8 cellular contexts compared by ENCODE assay signal in genomic region chr2:10378189-10378588, GRCh38.
DNase-seq lines count a peak whose midpoint lies in the region; ATAC-seq, FAIRE-seq and TF ChIP-seq lines count a peak whose summit lies in the region.

No MANE protein-coding gene starts in this region.

- POLR2A ChIA-PET in HepG2 (lab: Yijun Ruan, JAX) (no interaction called here), PC-9 (lab: Charles Lee; ENCODE audit: unreplicated experiment) (no interaction called here)

- H3K27me3 Mint-ChIP-seq in Calu3 (ENCODE audit: unreplicated experiment) = no peaks in the 10 kb centered on the region

- no peaks in the 10 kb centered on the region for H3K9me3 ChIP-seq in HepG2 (ENCODE audit: low read length)
- no peaks in the 10 kb centered on the region for H3K9me3 ChIP-seq in PC-9 (ENCODE audit: insufficient read depth, low read depth)

- H3K27ac ChIP-seq in HepG2 (ENCODE audit: extremely low read length, insufficient read depth, low read length) = no peak overlapping the region
- H3K27ac ChIP-seq in PC-9 = no peak overlapping the region

- H3K4me3 Mint-ChIP-seq in Calu3 (ENCODE audit: low read depth, unreplicated experiment) = no peak overlapping the region

- intact Hi-C loops in Calu3 (cut with micrococcal nuclease; ENCODE audit: unreplicated experiment) = no loop called here
- intact Hi-C loops in HepG2 (cut with micrococcal nuclease; ENCODE audit: unreplicated experiment) = no loop called here
- intact Hi-C loops in PC-9 (cut with micrococcal nuclease; ENCODE audit: unreplicated experiment) = no loop called here
- intact Hi-C loops in Right ventricle myocardium inferior (cut with DNase I) = no loop called here

- H3K36me3 ChIP-seq in HepG2 (replicated peaks in 1 of 2; ENCODE audit: control insufficient read depth in 1 of 2, insufficient read depth in 2 of 2, low read length in 2 of 2) = peaks cover 0 to 4% of the 10 kb centered on the region in 2 experiments; a peak in 2 of 5 replicates
- no peaks in the 10 kb centered on the region for H3K36me3 ChIP-seq in PC-9 (ENCODE audit: low read depth)

- H3K4me2 ChIP-seq in HepG2 (ENCODE audit: low read depth, low read length) (no peak overlapping the region), PC-9 (no peak overlapping the region)

- BruUV-seq in Calu3 (replicated peaks; lab: Mats Ljungman, UMichigan) = no TSS peak
- BruUV-seq in HepG2 (replicated peaks; lab: Mats Ljungman, UMichigan) = no TSS peak
- no TSS peak for BruUV-seq in PC-9 (replicated peaks; lab: Mats Ljungman, UMichigan)

- H2AFZ ChIP-seq in HepG2 (ENCODE audit: low read length) (no peak overlapping the region), PC-9 (no peak overlapping the region)

- TF ChIP-seq RAD21 in HepG2 (CRISPR knock-in tag; IDR thresholded peaks at IDR 0.05) = no peak

- no peaks in the 10 kb centered on the region for H3K9me2 ChIP-seq in PC-9 (ENCODE audit: insufficient read depth)

- in situ Hi-C loops in HepG2 (cut with HindIII; ENCODE audit: extremely low pct_ligation_motif_present, low pct_unique_long_range_greater_than_20kb) = no loop called here

- no peak overlapping the region for H3K4me3 ChIP-seq in HepG2 (replicated peaks in 1 of 3; ENCODE audit: insufficient read depth in 1 of 3, low read depth in 2 of 3, low read length in 3 of 3)
- no peak overlapping the region for H3K4me3 ChIP-seq in PC-9

- FAIRE-seq in HepG2 (lab: Jason Lieb, UNC) = no peak

- TF ChIP-seq CTCF in Calu3 (IDR thresholded peaks at IDR 0.05; ENCODE audit: unreplicated experiment) (no peak), HepG2 (CRISPR knock-in tag; IDR thresholded peaks at IDR 0.05) (no peak), PC-9 (conservative IDR thresholded peaks at IDR 0.05) (no peak)

- peaks cover 16% of the 10 kb centered on the region for H3K4me1 Mint-ChIP-seq in Calu3 (ENCODE audit: low read depth, unreplicated experiment)

- TF ChIP-seq POLR2A in HepG2 (IDR thresholded peaks at IDR 0.05; ENCODE audit: insufficient read depth in 1 of 2, low read depth in 2 of 2, low read length in 2 of 2) = no peak

- peaks cover 39% of the 10 kb centered on the region; the same call in 1 of the 2 replicates for H3F3A ChIP-seq in PC-9 (ENCODE audit: insufficient read depth, low read depth)

- H3K36me3 Mint-ChIP-seq in Calu3 (ENCODE audit: insufficient read depth, unreplicated experiment) = no peaks in the 10 kb centered on the region

- H3K79me2 ChIP-seq in HepG2 (ENCODE audit: insufficient read depth, low read length) = no peaks in the 10 kb centered on the region
- H3K79me2 ChIP-seq in PC-9 (ENCODE audit: low read depth) = peaks cover 100% of the 10 kb centered on the region

- peaks cover 11% of the 10 kb centered on the region; the same call in 1 of the 2 replicates for H4K20me1 ChIP-seq in HepG2 (ENCODE audit: insufficient read depth, low read length)
- peaks cover 82% of the 10 kb centered on the region for H4K20me1 ChIP-seq in PC-9 (ENCODE audit: insufficient read depth)

- H3K9me3 Mint-ChIP-seq in Calu3 (ENCODE audit: low read depth, unreplicated experiment) = no peaks in the 10 kb centered on the region

- ATAC-seq in GM19455 (IDR thresholded peaks at IDR 0.05; ENCODE audit: unreplicated experiment) (peak; percentile 79), HG03442 (IDR thresholded peaks at IDR 0.05; ENCODE audit: unreplicated experiment) (peak; percentile 65), HepG2 (no peak), Right ventricle myocardium inferior (no peak)

- no peak overlapping the region for H3K9ac ChIP-seq in HepG2 (ENCODE audit: insufficient read depth, low read depth, low read length)

- no peaks in the 10 kb centered on the region for H3K27me3 ChIP-seq in HepG2 (ENCODE audit: control insufficient read depth in 1 of 2, insufficient read depth in 2 of 2, low read length in 2 of 2)
- H3K27me3 ChIP-seq in PC-9 (ENCODE audit: insufficient read depth, low read depth) = no peaks in the 10 kb centered on the region

- DNase-seq in DMS153 (lab: John Stamatoyannopoulos, UW) (peak; percentile 80), activated T-cell treated with anti-CD3 and anti-CD28 coated beads for 24 hours (ENCODE audit: low read depth) (peak; percentile 12), Calu3 (no peak), HepG2 (ENCODE audit: low spot score) (no peak), PC-9 (no peak), Right ventricle myocardium inferior (ENCODE audit: missing footprints) (no peak)

- 91% methylated on average over 7 of the region's 7 CpGs for WGBS in HepG2 (ENCODE audit: low lambda C conversion rate)

- H3K27ac Mint-ChIP-seq in Calu3 (ENCODE audit: unreplicated experiment) = no peak overlapping the region

- H3K4me1 ChIP-seq in HepG2 (ENCODE audit: insufficient read depth, low read length) (no peaks in the 10 kb centered on the region), PC-9 (replicated peaks; ENCODE audit: insufficient read depth) (no peaks in the 10 kb centered on the region)

- TF ChIP-seq EP300 in HepG2 (IDR thresholded peaks at IDR 0.05; ENCODE audit: low read depth in 2 of 2, low read length in 2 of 2) (no peak), HepG2 (CRISPR knock-in tag; IDR thresholded peaks at IDR 0.05; ENCODE audit: borderline replicate concordance) (no peak)

- CTCF ChIA-PET in Calu3 (lab: Charles Lee) (no interaction called here), HepG2 (lab: Yijun Ruan, JAX; ENCODE audit: low intra/inter-chr PET ratio, low total read pairs) (no interaction called here), PC-9 (lab: Charles Lee) (no interaction called here)

TF ChIP-seq in HepG2, 621 proteins besides CTCF, POLR2A, EP300 and RAD21:
- TF ChIP-seq ZFP36L1 (CRISPR knock-in tag; IDR thresholded peaks at IDR 0.05) (no peak), XRCC5 (optimal IDR thresholded peaks at IDR 0.05; ENCODE audit: low read length) (no peak), CSRNP1 (CRISPR knock-in tag; IDR thresholded peaks at IDR 0.05) (no peak), CREM (IDR thresholded peaks at IDR 0.05) (no peak), CREM (CRISPR knock-in tag; IDR thresholded peaks at IDR 0.05) (no peak), SYNCRIP (IDR thresholded peaks at IDR 0.05; ENCODE audit: insufficient read depth, low read depth, low read length) (no peak), ZKSCAN1 (IDR thresholded peaks at IDR 0.05; ENCODE audit: low read length) (no peak), ZNF83 (CRISPR knock-in tag; IDR thresholded peaks at IDR 0.05; ENCODE audit: borderline replicate concordance) (no peak), ZNF180 (CRISPR knock-in tag; IDR thresholded peaks at IDR 0.05; ENCODE audit: borderline replicate concordance, low read depth) (no peak), ISX (CRISPR knock-in tag; conservative IDR thresholded peaks at IDR 0.05) (no peak), SIN3B (IDR thresholded peaks at IDR 0.05; ENCODE audit: low read length) (no peak)

Comparison
In these comparisons a context has a peak if more than half of its experiments do, and no peak if none do; other contexts are left out.
1. DNase-seq: peak in DMS153 (single experiment) and activated T-cell treated with anti-CD3 and anti-CD28 coated beads for 24 hours (single experiment); none in Calu3 (single experiment), HepG2 (single experiment), PC-9 (0 of 2) and Right ventricle myocardium inferior (single experiment).
2. ATAC-seq: peak in GM19455 (single experiment) and HG03442 (single experiment); none in HepG2 (single experiment) and Right ventricle myocardium inferior (single experiment).